16 cellular contexts compared by ENCODE assay signal in genomic region chr9:113719919-113720318, GRCh38.
"Had no signal": no experiment of that assay in that cellular context is flagged by ENCODE, and none has a peak within 500 bp of the region (broad histone marks: within the 10 kb centered on the region; RNA-seq: fewer than 3 reads in every experiment).

No MANE protein-coding gene starts in this region.

- H3K9ac ChIP-seq: neural progenitor cell had no signal

- H2AFZ ChIP-seq: neural progenitor cell had no signal

- ATAC-seq: esophagus mucosa; heart right ventricle; lower lobe of right lung; natural killer cell treated with Interleukin-12 subunit alpha and Interleukin-12 subunit beta and Interleukin-15 and Interleukin-18, amount 100 ng/mL, for 72 hours; right cardiac atrium had no signal

- H3K27me3 Mint-ChIP-seq: natural killer cell treated with Interleukin-12 subunit alpha and Interleukin-12 subunit beta and Interleukin-15 and Interleukin-18, amount 100 ng/mL, for 72 hours had no signal

- H3K36me3 ChIP-seq: heart right ventricle, left ventricle myocardium inferior, lower lobe of right lung, neural progenitor cell, ovary had no signal

- H3K4me3 ChIP-seq: heart right ventricle, left ventricle myocardium inferior, lower lobe of right lung, neural progenitor cell, ovary had no signal

- DNase-seq: effector CD4-positive, alpha-beta T cell; heart right ventricle; left ventricle myocardium inferior; lower lobe of right lung; nucleus accumbens; ovary; right cardiac atrium; small intestine; stimulated activated CD4-positive, alpha-beta T cell treated with anti-CD3 and anti-CD28 coated beads, Interleukin-2, amount 100 ng/mL, for 48 hours; stimulated activated naive CD4-positive, alpha-beta T cell treated with Interleukin-2 at 50 U/mL for 16 hours; trophoblast cell had no signal

- H3K36me3 Mint-ChIP-seq: mesothelial cell of epicardium; natural killer cell treated with Interleukin-12 subunit alpha and Interleukin-12 subunit beta and Interleukin-15 and Interleukin-18, amount 100 ng/mL, for 72 hours; neural progenitor cell had no signal

- H3K27ac ChIP-seq: heart right ventricle, left ventricle myocardium inferior, lower lobe of right lung, neural progenitor cell, ovary had no signal

- H3K27ac Mint-ChIP-seq: memory B cell, mesothelial cell of epicardium, neural progenitor cell had no signal

- H3K27me3 ChIP-seq: neural progenitor cell, ovary had no signal

- H3K4me1 Mint-ChIP-seq: memory B cell, mesothelial cell of epicardium, neural progenitor cell had no signal

- H3K4me2 ChIP-seq: neural progenitor cell had no signal

- H3K4me1 ChIP-seq: heart right ventricle, left ventricle myocardium inferior, lower lobe of right lung, neural progenitor cell had no signal

- H3K9me3 Mint-ChIP-seq: natural killer cell treated with Interleukin-12 subunit alpha and Interleukin-12 subunit beta and Interleukin-15 and Interleukin-18, amount 100 ng/mL, for 72 hours had no signal

- H3K4me3 Mint-ChIP-seq: memory B cell; mesothelial cell of epicardium; natural killer cell treated with Interleukin-12 subunit alpha and Interleukin-12 subunit beta and Interleukin-15 and Interleukin-18, amount 100 ng/mL, for 72 hours had no signal
